ENCODE assay signal across 8 cellular contexts in the genomic region with DNA sequence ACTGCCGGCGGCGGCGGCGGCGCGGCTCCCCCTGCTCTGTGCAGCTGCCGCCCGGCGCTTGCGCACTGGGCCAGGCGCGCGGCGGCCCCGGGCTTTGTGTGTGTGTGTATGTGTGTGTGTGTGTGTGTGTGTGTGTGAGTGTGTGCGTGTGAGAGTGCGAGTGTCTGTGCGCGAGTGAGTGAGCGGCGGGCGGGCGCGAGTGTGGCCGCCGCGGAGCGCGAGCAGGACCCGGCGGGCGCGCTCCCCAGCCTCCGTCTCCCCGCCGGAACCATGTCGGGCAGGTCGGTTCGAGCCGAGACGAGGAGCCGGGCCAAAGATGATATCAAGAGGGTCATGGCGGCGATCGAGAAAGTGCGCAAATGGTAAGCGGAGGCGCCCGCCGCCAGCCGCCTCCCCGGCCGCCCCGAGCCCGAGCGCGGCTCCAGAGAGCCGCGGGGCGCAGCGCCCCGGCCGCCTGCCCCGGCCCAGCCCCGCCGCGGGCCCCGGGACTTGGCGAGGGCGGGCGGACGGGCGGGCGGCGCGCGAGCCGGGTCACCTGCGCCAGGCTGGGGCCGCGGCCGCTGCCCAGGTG. TPM values are rescaled to one million over a fixed set of nuclear protein-coding genes. Genes with fewer than 3 reads are reported as not detected.
DNase-seq lines count a peak whose midpoint lies in the region; ATAC-seq and TF ChIP-seq lines count a peak whose summit lies in the region.

A gene (plus strand): TSS at position 63 of the 571 bp plus-strand sequence. CDS start 208 bp downstream, at position 271.

- H3F3A ChIP-seq in SK-N-SH (replicated peaks; ENCODE audit: insufficient read depth), result peaks cover 12% of the 10 kb centered on the region

- peak within 1 kb of the TSS; percentile 95 for H3K27ac ChIP-seq in Karpas-422 (ENCODE audit: low read length)
- H3K27ac ChIP-seq in SK-N-SH (ENCODE audit: low read depth in 2 of 2, low read length in 1 of 2), result peak within 1 kb of the TSS; percentile 74 to 93
- H3K27ac ChIP-seq in angular gyrus (ENCODE audit: low read depth, low read length), result peak within 1 kb of the TSS; percentile 64

- TF ChIP-seq EP300 in SK-N-SH (IDR thresholded peaks at IDR 0.05; ENCODE audit: borderline replicate concordance in 1 of 2, low read depth in 1 of 2, low read length in 1 of 2), result no peak

- in situ Hi-C loops in G401 (cut with HindIII; ENCODE audit: low sequenced_read_pairs), result no loop called here

- H3K4me3 ChIP-seq in Karpas-422 (ENCODE audit: low read length) (peak within 1 kb of the TSS; percentile 86), SK-N-SH (ENCODE audit: low read depth in 2 of 2, low read length in 1 of 2) (peak within 1 kb of the TSS; percentile 66 to 86)

- ATAC-seq in left ventricle myocardium superior (peak; percentile 76), GM19324 (IDR thresholded peaks at IDR 0.05; ENCODE audit: low FRiP score, unreplicated experiment) (no peak)

- intact Hi-C loops in left ventricle myocardium superior (cut with micrococcal nuclease) (no loop called here), posterior vena cava (cut with DNase I) (loop anchor here (5.0 to 10.0 kb wide), 2 partner anchors 67 to 105 kb away; a partner anchor contains a TSS)

- POLR2A ChIA-PET in SK-N-SH (lab: Yijun Ruan, JAX), result interaction anchor here (0.7 kb wide), 1 partner anchor 14 kb away, joined by 4 read pairs; no protein-coding TSS in a partner anchor

- WGBS in SK-N-SH (ENCODE audit: low lambda C conversion rate), result under 1% methylated on average over 28 of the region's 83 CpGs

- no peaks in the 10 kb centered on the region for H3K9me2 ChIP-seq in Karpas-422 (replicated peaks; ENCODE audit: insufficient read depth, low read length)
- no peaks in the 10 kb centered on the region for H3K9me2 ChIP-seq in SK-N-SH

- H4K20me1 ChIP-seq in Karpas-422 (ENCODE audit: insufficient read depth, low read depth, low read length) (peaks cover 4% of the 10 kb centered on the region; the same call in 1 of the 2 replicates), SK-N-SH (ENCODE audit: insufficient read depth) (peaks cover 7% of the 10 kb centered on the region)

- H3K9me3 ChIP-seq in Karpas-422 (ENCODE audit: low read length) (0 out of 2 replicates have a peak, but pooled peaks cover 3% of the 10 kb centered on the region), SK-N-SH (peaks cover 5% of the 10 kb centered on the region; the same call in 1 of the 2 replicates)

- H3K79me2 ChIP-seq in Karpas-422 (ENCODE audit: low read length), result peaks cover 66% of the 10 kb centered on the region
- H3K79me2 ChIP-seq in SK-N-SH (ENCODE audit: insufficient read depth), result peaks cover 60% of the 10 kb centered on the region

- peaks cover 62% of the 10 kb centered on the region for H3K4me1 ChIP-seq in Karpas-422 (ENCODE audit: low read length)
- peaks cover 10 to 20% of the 10 kb centered on the region in 2 experiments; a peak in 2 of 4 replicates for H3K4me1 ChIP-seq in SK-N-SH (ENCODE audit: control insufficient read depth in 1 of 2, insufficient read depth in 2 of 2, low read depth in 1 of 2, low read length in 1 of 2)

- no peak for TF ChIP-seq CTCF in SK-N-SH (IDR thresholded peaks at IDR 0.05)

- H3K9ac ChIP-seq in Karpas-422 (ENCODE audit: low read length), result peak within 1 kb of the TSS; percentile 97
- peak within 1 kb of the TSS; percentile 92 for H3K9ac ChIP-seq in SK-N-SH

- H3K27me3 ChIP-seq in Karpas-422 (ENCODE audit: low read length) (no peaks in the 10 kb centered on the region), SK-N-SH (ENCODE audit: insufficient read depth) (no peaks in the 10 kb centered on the region)

- CTCF ChIA-PET in SK-N-SH (lab: Yijun Ruan, JAX), result interaction anchor here (0.9 to 1.6 kb wide), 5 partner anchors 10 to 227 kb away, joined by 3 to 8 read pairs (median 4); no protein-coding TSS in a partner anchor

- DNase-seq in G401 (ENCODE audit: low spot score) (peak; percentile 69), Karpas-422 (peak; percentile 92), SK-N-SH (peak; percentile 92), left ventricle myocardium superior (peak; percentile 85), posterior vena cava (ENCODE audit: low spot score) (peak; percentile 88), GM19240 (ENCODE audit: insufficient read length, low spot score) (no peak)

- no peak within 1 kb of the TSS for H2AFZ ChIP-seq in Karpas-422 (ENCODE audit: low read length)
- peak within 1 kb of the TSS; percentile 71; the same call in 1 of the 2 replicates for H2AFZ ChIP-seq in SK-N-SH (ENCODE audit: low read depth)

- no peak for TF ChIP-seq RAD21 in SK-N-SH (IDR thresholded peaks at IDR 0.05; ENCODE audit: low read length)

- H3K36me3 ChIP-seq in Karpas-422 (ENCODE audit: insufficient read depth, low read length) (peaks cover 14% of the 10 kb centered on the region; the same call in 1 of the 2 replicates), SK-N-SH (replicated peaks in 1 of 2; ENCODE audit: control insufficient read depth in 1 of 2, insufficient read depth in 2 of 2, low read length in 1 of 2) (no peaks in the 10 kb centered on the region)

- H3K4me2 ChIP-seq in Karpas-422 (ENCODE audit: low read depth, low read length, poor library complexity, severe bottlenecking) (peak within 1 kb of the TSS; percentile 92), SK-N-SH (peak within 1 kb of the TSS; percentile 94)

TF ChIP-seq in SK-N-SH, 30 proteins besides CTCF, POLR2A, EP300 and RAD21 (continues in another document):
- TF ChIP-seq YY1 (IDR thresholded peaks at IDR 0.05; ENCODE audit: low read depth), result 0 out of 2 replicates have a peak, but pooled peaks have one; percentile 15
- TF ChIP-seq TEAD4 (IDR thresholded peaks at IDR 0.05; ENCODE audit: borderline replicate concordance, insufficient read depth), result no peak
- TF ChIP-seq, protein P1, sequence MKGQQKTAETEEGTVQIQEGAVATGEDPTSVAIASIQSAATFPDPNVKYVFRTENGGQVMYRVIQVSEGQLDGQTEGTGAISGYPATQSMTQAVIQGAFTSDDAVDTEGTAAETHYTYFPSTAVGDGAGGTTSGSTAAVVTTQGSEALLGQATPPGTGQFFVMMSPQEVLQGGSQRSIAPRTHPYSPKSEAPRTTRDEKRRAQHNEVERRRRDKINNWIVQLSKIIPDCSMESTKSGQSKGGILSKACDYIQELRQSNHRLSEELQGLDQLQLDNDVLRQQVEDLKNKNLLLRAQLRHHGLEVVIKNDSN (IDR thresholded peaks at IDR 0.05; ENCODE audit: borderline replicate concordance, low read depth), result no peak
- TF ChIP-seq, protein P2, sequence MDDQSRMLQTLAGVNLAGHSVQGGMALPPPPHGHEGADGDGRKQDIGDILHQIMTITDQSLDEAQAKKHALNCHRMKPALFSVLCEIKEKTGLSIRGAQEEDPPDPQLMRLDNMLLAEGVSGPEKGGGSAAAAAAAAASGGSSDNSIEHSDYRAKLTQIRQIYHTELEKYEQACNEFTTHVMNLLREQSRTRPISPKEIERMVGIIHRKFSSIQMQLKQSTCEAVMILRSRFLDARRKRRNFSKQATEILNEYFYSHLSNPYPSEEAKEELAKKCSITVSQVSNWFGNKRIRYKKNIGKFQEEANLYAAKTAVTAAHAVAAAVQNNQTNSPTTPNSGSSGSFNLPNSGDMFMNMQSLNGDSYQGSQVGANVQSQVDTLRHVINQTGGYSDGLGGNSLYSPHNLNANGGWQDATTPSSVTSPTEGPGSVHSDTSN (IDR thresholded peaks at IDR 0.05), result no peak
- TF ChIP-seq SIN3A (IDR thresholded peaks at IDR 0.05; ENCODE audit: borderline replicate concordance, low read depth, low read length), result peak; percentile 27; the same call in 1 of the 2 replicates
- TF ChIP-seq TCF12 (IDR thresholded peaks at IDR 0.05), result no peak
- no peak for TF ChIP-seq RCOR1 (IDR thresholded peaks at IDR 0.05; ENCODE audit: low read length)
- TF ChIP-seq NFIC (IDR thresholded peaks at IDR 0.05; ENCODE audit: borderline replicate concordance), result no peak
- peak; percentile 25; the same call in 1 of the 2 replicates for TF ChIP-seq POLR2AphosphoS5 (IDR thresholded peaks at IDR 0.05; ENCODE audit: low read depth, low read length)
- no peak for TF ChIP-seq MXI1 (IDR thresholded peaks at IDR 0.05; ENCODE audit: low read depth, low read length)
- TF ChIP-seq TAF1 (IDR thresholded peaks at IDR 0.05; ENCODE audit: borderline replicate concordance, low read depth, low read length), result no peak
- peak; percentile 76 for TF ChIP-seq NRF1 (IDR thresholded peaks at IDR 0.05; ENCODE audit: low read depth, low read length)
- TF ChIP-seq, protein P3, sequence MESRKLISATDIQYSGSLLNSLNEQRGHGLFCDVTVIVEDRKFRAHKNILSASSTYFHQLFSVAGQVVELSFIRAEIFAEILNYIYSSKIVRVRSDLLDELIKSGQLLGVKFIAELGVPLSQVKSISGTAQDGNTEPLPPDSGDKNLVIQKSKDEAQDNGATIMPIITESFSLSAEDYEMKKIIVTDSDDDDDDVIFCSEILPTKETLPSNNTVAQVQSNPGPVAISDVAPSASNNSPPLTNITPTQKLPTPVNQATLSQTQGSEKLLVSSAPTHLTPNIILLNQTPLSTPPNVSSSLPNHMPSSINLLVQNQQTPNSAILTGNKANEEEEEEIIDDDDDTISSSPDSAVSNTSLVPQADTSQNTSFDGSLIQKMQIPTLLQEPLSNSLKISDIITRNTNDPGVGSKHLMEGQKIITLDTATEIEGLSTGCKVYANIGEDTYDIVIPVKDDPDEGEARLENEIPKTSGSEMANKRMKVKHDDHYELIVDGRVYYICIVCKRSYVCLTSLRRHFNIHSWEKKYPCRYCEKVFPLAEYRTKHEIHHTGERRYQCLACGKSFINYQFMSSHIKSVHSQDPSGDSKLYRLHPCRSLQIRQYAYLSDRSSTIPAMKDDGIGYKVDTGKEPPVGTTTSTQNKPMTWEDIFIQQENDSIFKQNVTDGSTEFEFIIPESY (IDR thresholded peaks at IDR 0.05; ENCODE audit: borderline replicate concordance, low read depth), result no peak
- TF ChIP-seq, protein P4, sequence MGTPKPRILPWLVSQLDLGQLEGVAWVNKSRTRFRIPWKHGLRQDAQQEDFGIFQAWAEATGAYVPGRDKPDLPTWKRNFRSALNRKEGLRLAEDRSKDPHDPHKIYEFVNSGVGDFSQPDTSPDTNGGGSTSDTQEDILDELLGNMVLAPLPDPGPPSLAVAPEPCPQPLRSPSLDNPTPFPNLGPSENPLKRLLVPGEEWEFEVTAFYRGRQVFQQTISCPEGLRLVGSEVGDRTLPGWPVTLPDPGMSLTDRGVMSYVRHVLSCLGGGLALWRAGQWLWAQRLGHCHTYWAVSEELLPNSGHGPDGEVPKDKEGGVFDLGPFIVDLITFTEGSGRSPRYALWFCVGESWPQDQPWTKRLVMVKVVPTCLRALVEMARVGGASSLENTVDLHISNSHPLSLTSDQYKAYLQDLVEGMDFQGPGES (IDR thresholded peaks at IDR 0.05; ENCODE audit: low read depth, low read length), result no peak
- no peak for TF ChIP-seq EZH2phosphoT487 (IDR thresholded peaks at IDR 0.05; ENCODE audit: borderline replicate concordance, low read depth)

RNA-seq across cellular contexts. Expression of the gene that starts here (rescaled TPM):
- total RNA-seq in G401 (2014; rRNA removed; shearing (Covaris generic)), result 10.6 and 16.1 TPM in 2 replicates
- total RNA-seq in Karpas-422 (2014; rRNA removed; shearing (Covaris generic); ENCODE audit: low replicate concordance), result 67.2 and 75.5 TPM in 2 replicates
- polyA plus RNA-seq in SK-N-SH (2012; rRNA removed), result 30.8 and 34.0 TPM in 2 replicates
- 25.4 and 30.9 TPM in 2 replicates for polyA plus RNA-seq in SK-N-SH (2012; cell fraction: cytosol; rRNA removed)
- 34.6 and 39.6 TPM in 2 replicates for polyA plus RNA-seq in SK-N-SH (2012; cell fraction: nucleus; rRNA removed)
- total RNA-seq in left ventricle myocardium superior, result 17.5 TPM
- 1 to 10 TPM; 3.3 to 7.6 TPM for total RNA-seq in posterior vena cava
